ENCODE assay signal across 10 cellular contexts in the genomic region with DNA sequence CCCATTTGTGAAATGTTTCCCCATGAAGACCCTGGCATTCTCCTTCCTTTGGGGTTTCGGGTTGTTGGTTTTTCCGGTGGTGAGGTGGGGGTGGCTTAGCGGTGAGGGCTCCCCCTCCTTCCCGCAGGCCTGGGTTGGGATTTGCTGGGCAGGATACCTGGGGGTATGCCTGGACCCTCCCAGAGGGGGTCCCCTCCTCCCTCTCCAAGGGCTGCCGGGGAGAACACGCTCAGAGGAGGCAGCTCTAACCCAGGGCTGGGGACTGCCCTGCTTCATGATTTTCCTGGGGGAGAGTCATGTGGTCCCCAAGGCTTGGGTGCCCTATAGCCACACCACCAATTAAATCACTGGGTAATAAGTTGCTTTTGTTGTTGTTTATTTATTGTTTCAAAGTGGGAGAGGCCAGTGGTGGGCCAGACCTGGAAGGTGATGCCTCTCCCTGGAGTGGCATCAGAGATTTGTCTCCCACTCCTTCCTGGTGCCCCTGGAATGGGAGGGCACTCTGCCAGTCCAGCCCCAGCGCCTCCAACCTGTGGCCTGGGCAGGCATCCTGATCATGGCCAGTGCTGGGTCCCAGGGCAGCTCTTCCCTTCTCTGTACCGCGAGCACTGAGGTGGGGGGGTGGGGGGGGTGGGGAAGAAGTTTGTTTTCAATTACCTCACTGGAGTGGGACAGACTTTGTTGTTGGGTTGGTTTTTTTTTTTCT. TPM values are rescaled to one million over a fixed set of nuclear protein-coding genes. Genes with fewer than 3 reads are reported as not detected.
DNase-seq lines count a peak whose midpoint lies in the region; ATAC-seq, FAIRE-seq and TF ChIP-seq lines count a peak whose summit lies in the region.
"Had no signal": no experiment of that assay in that cellular context is flagged by ENCODE, and none has a peak within 500 bp of the region (broad histone marks: within the 10 kb centered on the region; RNA-seq: fewer than 3 reads in every experiment).

No MANE protein-coding gene starts in this region.

- TF ChIP-seq POLR2A in GM12892 (IDR thresholded peaks at IDR 0.05; ENCODE audit: low read depth, low read length), result no peak

- no peak for TF ChIP-seq CTCF in CD8-positive, alpha-beta T cell (IDR thresholded peaks at IDR 0.05)
- no peak for TF ChIP-seq CTCF in endothelial cell (IDR thresholded peaks at IDR 0.05; ENCODE audit: unreplicated experiment)
- no peak for TF ChIP-seq CTCF in neutrophil (IDR thresholded peaks at IDR 0.05)

- H3K4me1 Mint-ChIP-seq in CD8-positive, alpha-beta T cell (ENCODE audit: low read depth), result peaks cover 41% of the 10 kb centered on the region
- H3K4me1 Mint-ChIP-seq in endothelial cell (ENCODE audit: unreplicated experiment), result peaks cover 39% of the 10 kb centered on the region

- no peaks in the 10 kb centered on the region for H3K9me3 ChIP-seq in CD8-positive, alpha-beta T cell (ENCODE audit: low read length)
- H3K9me3 ChIP-seq in neutrophil, result no peaks in the 10 kb centered on the region
- H3K9me3 ChIP-seq: prostate gland had no signal

- POLR2A ChIA-PET in CD8-positive, alpha-beta T cell (lab: Charles Lee), result interaction anchor here (1.0 to 3.8 kb wide), 7 partner anchors 10 to 60 kb away, joined by 3 to 35 read pairs (median 8); a partner anchor contains a TSS

- no peak overlapping the region for H3K27ac Mint-ChIP-seq in CD8-positive, alpha-beta T cell
- peak overlapping the region; percentile 95 for H3K27ac Mint-ChIP-seq in endothelial cell (ENCODE audit: unreplicated experiment)

- no peak overlapping the region for H3K27ac ChIP-seq in CD8-positive, alpha-beta T cell (ENCODE audit: low read depth, low read length)
- H3K27ac ChIP-seq in neutrophil, result peak overlapping the region; percentile 82

- no peaks in the 10 kb centered on the region for H3K36me3 ChIP-seq in CD8-positive, alpha-beta T cell (ENCODE audit: insufficient read depth, low read length)
- no peaks in the 10 kb centered on the region for H3K36me3 ChIP-seq in neutrophil
- H3K36me3 ChIP-seq: prostate gland had no signal

- DNase-seq in CD8-positive, alpha-beta T cell, result no peak
- peak; percentile 65 for DNase-seq in NCI-H226
- no peak for DNase-seq in endothelial cell (ENCODE audit: low spot score)
- DNase-seq in activated gamma-delta T cell treated with Interleukin-2 at 50 U/mL for 16 hours, result no peak
- no peak for DNase-seq in GM12892 (ENCODE audit: insufficient read length)
- DNase-seq: NCI-H1105 had no signal

- ATAC-seq in CD8-positive, alpha-beta T cell, result no peak
- ATAC-seq in GM19395 (IDR thresholded peaks at IDR 0.05; ENCODE audit: unreplicated experiment) (no peak), GM21390 (IDR thresholded peaks at IDR 0.05; ENCODE audit: unreplicated experiment) (no peak)

- no peak overlapping the region for H3K4me3 ChIP-seq in CD8-positive, alpha-beta T cell (ENCODE audit: low read depth, low read length)
- peak overlapping the region; percentile 63 to 76 for H3K4me3 ChIP-seq in neutrophil (ENCODE audit: low read depth in 1 of 2, low read length in 1 of 2)

- H3K4me1 ChIP-seq in CD8-positive, alpha-beta T cell (ENCODE audit: insufficient read depth, low read length), result peaks cover 40% of the 10 kb centered on the region
- H3K4me1 ChIP-seq in neutrophil (ENCODE audit: control insufficient read depth in 1 of 2, insufficient read depth in 1 of 2, low read depth in 1 of 2, low read length in 1 of 2), result peaks cover 47 to 60% of the 10 kb centered on the region in 2 experiments

- no peaks in the 10 kb centered on the region for H3K9me3 Mint-ChIP-seq in CD8-positive, alpha-beta T cell
- H3K9me3 Mint-ChIP-seq in endothelial cell (ENCODE audit: unreplicated experiment), result no peaks in the 10 kb centered on the region

- H3K27me3 ChIP-seq in CD8-positive, alpha-beta T cell (ENCODE audit: insufficient read depth, low read length), result no peaks in the 10 kb centered on the region
- H3K27me3 ChIP-seq in neutrophil, result peaks cover 12% of the 10 kb centered on the region

- H3K36me3 Mint-ChIP-seq in CD8-positive, alpha-beta T cell, result peaks cover 2% of the 10 kb centered on the region
- peaks cover 3% of the 10 kb centered on the region for H3K36me3 Mint-ChIP-seq in endothelial cell (ENCODE audit: low read depth, unreplicated experiment)

- FAIRE-seq in GM12892 (lab: Jason Lieb, UNC), result no peak

- CTCF ChIA-PET in CD8-positive, alpha-beta T cell (lab: Charles Lee), result interaction anchor here (0.8 to 40.7 kb wide), 7 partner anchors 4 to 130 kb away, joined by 3 to 1319 read pairs (median 9); a partner anchor contains a TSS

- H3K27me3 Mint-ChIP-seq in CD8-positive, alpha-beta T cell (ENCODE audit: low read depth), result peaks cover 8% of the 10 kb centered on the region
- peaks cover 22% of the 10 kb centered on the region for H3K27me3 Mint-ChIP-seq in endothelial cell (ENCODE audit: unreplicated experiment)

- intact Hi-C loops in CD8-positive, alpha-beta T cell (cut with DNase I, micrococcal nuclease), result loop anchor here in 1 of 2 experiments (5.0 kb wide), 1 partner anchor 107 kb away; a partner anchor contains a TSS

- H3K4me3 Mint-ChIP-seq in CD8-positive, alpha-beta T cell, result peak overlapping the region; percentile 79
- H3K4me3 Mint-ChIP-seq in endothelial cell (ENCODE audit: unreplicated experiment), result peak overlapping the region; percentile 97

RNA-seq across cellular contexts. Expression of a gene that starts 1.3 kb away (rescaled TPM):
- 1 to 10 TPM; 7.1 to 7.8 TPM for total RNA-seq in CD8-positive, alpha-beta T cell
- total RNA-seq in endothelial cell (ENCODE audit: unreplicated experiment), result 12.6 TPM
- polyA plus RNA-seq in GM12892 (2012; ENCODE audit: missing spikeins), result 0.95 TPM

RNA-seq across cellular contexts. Expression of a gene that starts 17.1 kb away (rescaled TPM):
- total RNA-seq in CD8-positive, alpha-beta T cell, result 10 to 100 TPM; 13.7 to 14.1 TPM
- 18.4 TPM for total RNA-seq in endothelial cell (ENCODE audit: unreplicated experiment)
- 15.3 TPM for polyA plus RNA-seq in GM12892 (2012; ENCODE audit: missing spikeins)

RNA-seq across cellular contexts. Expression of a gene that starts 21.4 kb away (rescaled TPM):
- 10 to 100 TPM; 32.4 to 41.9 TPM for total RNA-seq in CD8-positive, alpha-beta T cell
- 92.1 TPM for total RNA-seq in endothelial cell (ENCODE audit: unreplicated experiment)
- polyA plus RNA-seq in GM12892 (2012; ENCODE audit: missing spikeins), result 75.6 TPM

RNA-seq across cellular contexts. Expression of a gene that starts 26.9 kb away (rescaled TPM):
- 10 to 100 TPM; 40.5 to 42.2 TPM for total RNA-seq in CD8-positive, alpha-beta T cell
- total RNA-seq in endothelial cell (ENCODE audit: unreplicated experiment), result 249 TPM
- polyA plus RNA-seq in GM12892 (2012; ENCODE audit: missing spikeins), result 152 TPM

RNA-seq across cellular contexts. Expression of a gene that starts 29.2 kb away (rescaled TPM):
- 100 to 1,000 TPM; 197 to 201 TPM for total RNA-seq in CD8-positive, alpha-beta T cell
- total RNA-seq in endothelial cell (ENCODE audit: unreplicated experiment), result 13.2 TPM
- 17.3 TPM for polyA plus RNA-seq in GM12892 (2012; ENCODE audit: missing spikeins)
